ENCODE assay signal across 1 cellular context in the genomic region with DNA sequence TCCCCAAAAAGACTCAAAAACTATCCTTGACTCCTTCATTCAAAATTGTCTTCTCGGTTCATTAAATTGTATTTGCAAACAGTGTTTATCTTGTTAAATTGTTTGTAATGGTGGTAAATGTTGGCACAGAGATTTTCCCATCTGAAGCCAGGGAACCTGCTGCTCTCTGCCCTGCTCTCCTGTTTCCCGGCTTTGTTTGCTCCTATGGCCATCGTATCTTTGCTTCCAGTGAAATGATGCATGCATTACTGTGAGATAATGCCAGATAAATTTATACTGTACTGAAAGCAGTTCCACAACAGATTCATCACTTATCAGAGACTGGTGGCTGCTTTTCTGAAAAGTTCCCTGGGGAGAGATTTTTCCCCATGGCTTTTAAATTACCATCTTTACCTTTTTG.
TF ChIP-seq lines count a peak whose summit lies in the region.

No MANE protein-coding gene starts in this region.

TF ChIP-seq in HepG2, 621 proteins besides CTCF, POLR2A, EP300 and RAD21 (continued from another document):
- TF ChIP-seq, protein P1, sequence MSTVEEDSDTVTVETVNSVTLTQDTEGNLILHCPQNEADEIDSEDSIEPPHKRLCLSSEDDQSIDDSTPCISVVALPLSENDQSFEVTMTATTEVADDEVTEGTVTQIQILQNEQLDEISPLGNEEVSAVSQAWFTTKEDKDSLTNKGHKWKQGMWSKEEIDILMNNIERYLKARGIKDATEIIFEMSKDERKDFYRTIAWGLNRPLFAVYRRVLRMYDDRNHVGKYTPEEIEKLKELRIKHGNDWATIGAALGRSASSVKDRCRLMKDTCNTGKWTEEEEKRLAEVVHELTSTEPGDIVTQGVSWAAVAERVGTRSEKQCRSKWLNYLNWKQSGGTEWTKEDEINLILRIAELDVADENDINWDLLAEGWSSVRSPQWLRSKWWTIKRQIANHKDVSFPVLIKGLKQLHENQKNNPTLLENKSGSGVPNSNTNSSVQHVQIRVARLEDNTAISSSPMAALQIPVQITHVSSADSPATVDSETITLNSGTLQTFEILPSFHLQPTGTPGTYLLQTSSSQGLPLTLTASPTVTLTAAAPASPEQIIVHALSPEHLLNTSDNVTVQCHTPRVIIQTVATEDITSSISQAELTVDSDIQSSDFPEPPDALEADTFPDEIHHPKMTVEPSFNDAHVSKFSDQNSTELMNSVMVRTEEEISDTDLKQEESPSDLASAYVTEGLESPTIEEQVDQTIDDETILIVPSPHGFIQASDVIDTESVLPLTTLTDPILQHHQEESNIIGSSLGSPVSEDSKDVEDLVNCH (CRISPR knock-in tag; IDR thresholded peaks at IDR 0.05), result no peak
- TF ChIP-seq ZNF644 (CRISPR knock-in tag; IDR thresholded peaks at IDR 0.05; ENCODE audit: low read depth), result no peak
- TF ChIP-seq, protein P2, sequence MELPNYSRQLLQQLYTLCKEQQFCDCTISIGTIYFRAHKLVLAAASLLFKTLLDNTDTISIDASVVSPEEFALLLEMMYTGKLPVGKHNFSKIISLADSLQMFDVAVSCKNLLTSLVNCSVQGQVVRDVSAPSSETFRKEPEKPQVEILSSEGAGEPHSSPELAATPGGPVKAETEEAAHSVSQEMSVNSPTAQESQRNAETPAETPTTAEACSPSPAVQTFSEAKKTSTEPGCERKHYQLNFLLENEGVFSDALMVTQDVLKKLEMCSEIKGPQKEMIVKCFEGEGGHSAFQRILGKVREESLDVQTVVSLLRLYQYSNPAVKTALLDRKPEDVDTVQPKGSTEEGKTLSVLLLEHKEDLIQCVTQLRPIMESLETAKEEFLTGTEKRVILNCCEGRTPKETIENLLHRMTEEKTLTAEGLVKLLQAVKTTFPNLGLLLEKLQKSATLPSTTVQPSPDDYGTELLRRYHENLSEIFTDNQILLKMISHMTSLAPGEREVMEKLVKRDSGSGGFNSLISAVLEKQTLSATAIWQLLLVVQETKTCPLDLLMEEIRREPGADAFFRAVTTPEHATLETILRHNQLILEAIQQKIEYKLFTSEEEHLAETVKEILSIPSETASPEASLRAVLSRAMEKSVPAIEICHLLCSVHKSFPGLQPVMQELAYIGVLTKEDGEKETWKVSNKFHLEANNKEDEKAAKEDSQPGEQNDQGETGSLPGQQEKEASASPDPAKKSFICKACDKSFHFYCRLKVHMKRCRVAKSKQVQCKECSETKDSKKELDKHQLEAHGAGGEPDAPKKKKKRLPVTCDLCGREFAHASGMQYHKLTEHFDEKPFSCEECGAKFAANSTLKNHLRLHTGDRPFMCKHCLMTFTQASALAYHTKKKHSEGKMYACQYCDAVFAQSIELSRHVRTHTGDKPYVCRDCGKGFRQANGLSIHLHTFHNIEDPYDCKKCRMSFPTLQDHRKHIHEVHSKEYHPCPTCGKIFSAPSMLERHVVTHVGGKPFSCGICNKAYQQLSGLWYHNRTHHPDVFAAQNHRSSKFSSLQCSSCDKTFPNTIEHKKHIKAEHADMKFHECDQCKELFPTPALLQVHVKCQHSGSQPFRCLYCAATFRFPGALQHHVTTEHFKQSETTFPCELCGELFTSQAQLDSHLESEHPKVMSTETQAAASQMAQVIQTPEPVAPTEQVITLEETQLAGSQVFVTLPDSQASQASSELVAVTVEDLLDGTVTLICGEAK (IDR thresholded peaks at IDR 0.05), result no peak
- TF ChIP-seq, protein P2 (CRISPR knock-in tag; IDR thresholded peaks at IDR 0.05), result no peak
TF ChIP-seq in HepG2: peak in this region for 0.
